Comparison of ENCODE assay signal across 24 cellular contexts in genomic region chr20:54276577-54277169, GRCh38.
"Had no signal": no experiment of that assay in that cellular context is flagged by ENCODE, and none has a peak within 500 bp of the region (broad histone marks: within the 10 kb centered on the region; RNA-seq: fewer than 3 reads in every experiment).

No MANE protein-coding gene starts in this region.

- H3K27me3 ChIP-seq: tibial artery had no signal

- H3K27ac ChIP-seq: heart left ventricle, lower lobe of right lung, spleen, tibial artery, WERI-Rb-1 had no signal

- H3K4me1 Mint-ChIP-seq: activated CD4-positive, alpha-beta T cell treated with anti-CD3 and anti-CD28 coated beads, Interleukin-2, amount 10 ng/mL, durations not matched to agents 7 days and 5 days; naive thymus-derived CD4-positive, alpha-beta T cell; neural crest cell had no signal

- DNase-seq: activated CD4-positive, alpha-beta T cell treated with anti-CD3 and anti-CD28 coated beads, Interleukin-2, amount 10 ng/mL, durations not matched to agents 7 days and 5 days; activated CD4-positive, CD25-positive, alpha-beta regulatory T cell treated with anti-CD3 and anti-CD28 coated beads, Interleukin-2, amount 50 U/mL, for 72 hours; activated CD8-positive, alpha-beta T cell treated with anti-CD3 and anti-CD28 coated beads, Interleukin-2, amount 10 ng/mL, durations not matched to agents 7 days and 5 days; activated gamma-delta T cell treated with Interleukin-2 at 50 U/mL for 16 hours; activated T-cell treated with anti-CD3 and anti-CD28 coated beads, Interleukin-2, amount 50 U/mL, for 1 hour; amniotic stem cell; effector CD8-positive, alpha-beta T cell; heart left ventricle; kidney; lower lobe of right lung; naive thymus-derived CD4-positive, alpha-beta T cell; occipital lobe; spleen; stimulated activated CD4-positive, alpha-beta T cell treated with anti-CD3 and anti-CD28 coated beads, Interleukin-4, amount 100 ng/mL, for 1 hour; stimulated activated naive CD8-positive, alpha-beta T cell treated with anti-CD3 and anti-CD28 coated beads, Interleukin-15, Interleukin-2, amounts not matched to agents 100 U/mL and 50 U/mL, for 24 hours; substantia nigra; tibial artery; WERI-Rb-1 had no signal

- H3K4me3 Mint-ChIP-seq: activated CD4-positive, alpha-beta T cell treated with anti-CD3 and anti-CD28 coated beads, Interleukin-2, amount 10 ng/mL, durations not matched to agents 7 days and 5 days; activated CD8-positive, alpha-beta T cell treated with anti-CD3 and anti-CD28 coated beads, Interleukin-2, amount 10 ng/mL, durations not matched to agents 7 days and 5 days; activated naive CD4-positive, alpha-beta T cell treated with anti-CD3 and anti-CD28 coated beads, Interleukin-2, amount 50 U/mL, for 24 hours; dendritic cell treated with granulocyte-macrophage colony-stimulating factor and Interleukin-4, amounts not matched to agents 40 ng/mL and 50 ng/mL, for 4 days; naive thymus-derived CD4-positive, alpha-beta T cell; neural crest cell had no signal

- H3K36me3 ChIP-seq: heart left ventricle, lower lobe of right lung, spleen, tibial artery, WERI-Rb-1 had no signal

- H3K9me3 Mint-ChIP-seq: activated CD4-positive, alpha-beta T cell treated with anti-CD3 and anti-CD28 coated beads, Interleukin-2, amount 10 ng/mL, durations not matched to agents 7 days and 5 days; activated naive CD4-positive, alpha-beta T cell treated with anti-CD3 and anti-CD28 coated beads, Interleukin-2, amount 50 U/mL, for 24 hours; dendritic cell treated with granulocyte-macrophage colony-stimulating factor and Interleukin-4, amounts not matched to agents 40 ng/mL and 50 ng/mL, for 4 days had no signal

- H3K9me3 ChIP-seq: heart left ventricle, lower lobe of right lung, spleen, tibial artery had no signal

- ATAC-seq: activated CD8-positive, alpha-beta T cell treated with anti-CD3 and anti-CD28 coated beads, Interleukin-2, amount 10 ng/mL, durations not matched to agents 7 days and 5 days; heart left ventricle; left lobe of liver; lower lobe of right lung; naive thymus-derived CD4-positive, alpha-beta T cell; sciatic nerve; SK-N-SH treated with all-trans-retinoic acid at 6 μM for 48 hours; stimulated activated naive CD8-positive, alpha-beta T cell treated with anti-CD3 and anti-CD28 coated beads, Interleukin-15, Interleukin-2, amounts not matched to agents 100 U/mL and 50 U/mL, for 24 hours had no signal

- H3K36me3 Mint-ChIP-seq: activated naive CD4-positive, alpha-beta T cell treated with anti-CD3 and anti-CD28 coated beads, Interleukin-2, amount 50 U/mL, for 24 hours; naive thymus-derived CD4-positive, alpha-beta T cell had no signal

- H3K4me3 ChIP-seq: heart left ventricle, lower lobe of right lung, spleen, tibial artery had no signal

- H3K4me1 ChIP-seq: heart left ventricle, lower lobe of right lung, spleen, tibial artery had no signal

- H3K27ac Mint-ChIP-seq: activated CD4-positive, alpha-beta T cell treated with anti-CD3 and anti-CD28 coated beads, Interleukin-2, amount 10 ng/mL, durations not matched to agents 7 days and 5 days; activated CD8-positive, alpha-beta T cell treated with anti-CD3 and anti-CD28 coated beads, Interleukin-2, amount 10 ng/mL, durations not matched to agents 7 days and 5 days; activated naive CD4-positive, alpha-beta T cell treated with anti-CD3 and anti-CD28 coated beads, Interleukin-2, amount 50 U/mL, for 24 hours; dendritic cell treated with granulocyte-macrophage colony-stimulating factor and Interleukin-4, amounts not matched to agents 40 ng/mL and 50 ng/mL, for 4 days; naive thymus-derived CD4-positive, alpha-beta T cell had no signal
